Comparison of ENCODE assay signal across 19 cellular contexts in the genomic region with DNA sequence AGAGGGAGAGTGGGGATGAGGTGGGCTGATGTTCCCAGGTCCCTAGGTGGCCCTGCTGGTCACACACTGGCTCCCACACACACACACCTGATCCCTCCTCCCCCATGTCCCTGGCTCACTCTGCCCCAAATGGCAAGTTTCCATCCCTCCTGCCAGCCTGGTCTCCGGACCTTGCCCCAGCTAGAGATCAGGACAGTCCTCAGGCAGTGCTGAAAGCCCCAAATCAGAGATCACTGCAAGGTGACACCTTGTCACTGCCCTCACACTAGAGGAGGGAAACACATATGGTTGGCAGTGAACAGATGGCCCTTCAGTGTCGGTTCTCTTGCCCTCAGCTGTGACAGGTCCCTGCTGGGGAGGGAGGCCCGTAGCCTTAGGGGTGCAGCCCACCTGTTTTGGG. TPM values are rescaled to one million over a fixed set of nuclear protein-coding genes. Genes with fewer than 3 reads are reported as not detected.
DNase-seq lines count a peak whose midpoint lies in the region; ATAC-seq, FAIRE-seq and TF ChIP-seq lines count a peak whose summit lies in the region.
"Had no signal": no experiment of that assay in that cellular context is flagged by ENCODE, and none has a peak within 500 bp of the region (broad histone marks: within the 10 kb centered on the region; RNA-seq: fewer than 3 reads in every experiment).

No MANE protein-coding gene starts in this region.

- H3K9me1 ChIP-seq in K562 (ENCODE audit: control insufficient read depth, insufficient read depth, low read length) = no peaks in the 10 kb centered on the region

- CTCF ChIA-PET in K562 (lab: Yijun Ruan, JAX; ENCODE audit: low intra/inter-chr PET ratio) = no interaction called here

- TF ChIP-seq CTCF in K562 (IDR thresholded peaks at IDR 0.05 in 2 of 3, conservative IDR thresholded peaks at IDR 0.05 in 1 of 3; ENCODE audit: insufficient read depth in 2 of 3, low read depth in 1 of 3, low read length in 3 of 3) (no peak), osteoblast (IDR thresholded peaks at IDR 0.05; ENCODE audit: extremely low read depth, low read depth, low read length) (no peak)

- H3K4me3 ChIP-seq in K562 (no peak overlapping the region), osteoblast (ENCODE audit: insufficient read depth, low read length) (no peak overlapping the region)
- H3K4me3 ChIP-seq: SK-N-MC had no signal

- FAIRE-seq in K562 (lab: Jason Lieb, UNC) = no peak
- FAIRE-seq: D721Med, G401.6, RCC 7860 had no signal

- ATAC-seq in K562 = peak; percentile 47
- no peak for ATAC-seq in HG03354 (IDR thresholded peaks at IDR 0.05; ENCODE audit: poor library complexity, severe bottlenecking, unreplicated experiment)

- BruUV-seq in K562 (replicated peaks; lab: Mats Ljungman, UMichigan) = no TSS peak

- H3K79me2 ChIP-seq in K562 (ENCODE audit: control insufficient read depth, insufficient read depth, low read length) (no peaks in the 10 kb centered on the region), osteoblast (ENCODE audit: insufficient read depth, low read length) (no peaks in the 10 kb centered on the region)

- H3K9me3 ChIP-seq in K562 (replicated peaks; ENCODE audit: control insufficient read depth, insufficient read depth, low read depth, low read length) (no peaks in the 10 kb centered on the region), osteoblast (ENCODE audit: low read depth, low read length) (no peaks in the 10 kb centered on the region)

- H3K9ac ChIP-seq in K562 (ENCODE audit: insufficient read depth in 1 of 2, low read depth in 2 of 2, low read length in 2 of 2) = peak overlapping the region in 1 of 2 experiments; percentile 70; a peak in 2 of 4 replicates

- TF ChIP-seq POLR2A in K562 (conservative IDR thresholded peaks at IDR 0.05) = no peak

- no peak for TF ChIP-seq EP300 in K562 (IDR thresholded peaks at IDR 0.05; ENCODE audit: low read length)

- in situ Hi-C loops in K562 (cut with MboI) = no loop called here

- H3K27me3 ChIP-seq in K562 (ENCODE audit: control insufficient read depth in 2 of 2, insufficient read depth in 2 of 2, low read length in 2 of 2) = no peaks in the 10 kb centered on the region
- H3K27me3 ChIP-seq in osteoblast (ENCODE audit: insufficient read depth, low read length) = no peaks in the 10 kb centered on the region

- H3K27ac ChIP-seq in K562 (ENCODE audit: extremely low read depth, low read depth, low read length) (no peak overlapping the region), osteoblast (ENCODE audit: low read depth, low read length) (no peak overlapping the region)
- H3K27ac ChIP-seq: SK-N-MC had no signal

- peak; percentile 10 for DNase-seq in DMS 273 treated with DMSO at 0.1 percent for 48 hours (lab: John Stamatoyannopoulos, UW)
- DNase-seq in NCI-H2171 treated with DMSO at 0.1 percent for 48 hours (lab: John Stamatoyannopoulos, UW) = peak; percentile 61
- DNase-seq in K562 (ENCODE audit: extremely low read depth in 1 of 4, low spot score in 3 of 4) = peak in 1 of 4 experiments; percentile 17
- DNase-seq in myocyte (ENCODE audit: low read depth) = peak; percentile 39
- no peak for DNase-seq in osteoblast (ENCODE audit: insufficient read length, low spot score, missing footprints)
- DNase-seq in amniotic stem cell (lab: John Stamatoyannopoulos, UW) = no peak
- DNase-seq: ACHN, C1 segment of cervical spinal cord, KG1, NCI-H1694 treated with DMSO at 0.1 percent for 48 hours, NCI-H2227 treated with DMSO at 0.1 percent for 48 hours, NCI-H510A treated with DMSO at 0.1 percent for 48 hours, SHP77 had no signal

- H2AFZ ChIP-seq in K562 (ENCODE audit: low read depth, low read length) (no peak overlapping the region), osteoblast (ENCODE audit: low read length) (no peak overlapping the region)

- intact Hi-C loops in K562 (cut with micrococcal nuclease) = no loop called here

- POLR2A ChIA-PET in K562 (lab: Yijun Ruan, JAX) = interaction anchor here (0.6 to 1.2 kb wide), 4 partner anchors 9 to 68 kb away, joined by 3 to 6 read pairs (median 3); no protein-coding TSS in a partner anchor

- H3K4me2 ChIP-seq in K562 (ENCODE audit: insufficient read depth, low read length) (no peak overlapping the region), osteoblast (ENCODE audit: insufficient read depth, low read length) (no peak overlapping the region)

- peaks cover 7 to 15% of the 10 kb centered on the region in 2 experiments; a peak in 4 of 5 replicates for H3K4me1 ChIP-seq in K562 (replicated peaks in 1 of 2; ENCODE audit: control insufficient read depth in 2 of 2, insufficient read depth in 2 of 2, low read length in 2 of 2)
- H3K4me1 ChIP-seq in osteoblast (ENCODE audit: insufficient read depth, low read length) = peaks cover 5% of the 10 kb centered on the region

- TF ChIP-seq RAD21 in K562 (CRISPR knock-in tag; conservative IDR thresholded peaks at IDR 0.05 in 1 of 2, IDR thresholded peaks at IDR 0.05 in 1 of 2) = no peak

- H3K36me3 ChIP-seq in K562 (ENCODE audit: control insufficient read depth, insufficient read depth, low read length) (no peaks in the 10 kb centered on the region), osteoblast (ENCODE audit: insufficient read depth, low read length) (no peaks in the 10 kb centered on the region)

- WGBS in K562 (ENCODE audit: insufficient coverage, low coverage, missing lambda C conversion rate) = 27% methylated on average over 3 of the region's 3 CpGs

- H4K20me1 ChIP-seq in K562 (replicated peaks; ENCODE audit: control insufficient read depth, insufficient read depth, low read length) (no peaks in the 10 kb centered on the region), osteoblast (ENCODE audit: insufficient read depth, low read length) (no peaks in the 10 kb centered on the region)

TF ChIP-seq in K562, 482 proteins besides CTCF, POLR2A, EP300 and RAD21 (continues in another document):
- TF ChIP-seq, protein P1, sequence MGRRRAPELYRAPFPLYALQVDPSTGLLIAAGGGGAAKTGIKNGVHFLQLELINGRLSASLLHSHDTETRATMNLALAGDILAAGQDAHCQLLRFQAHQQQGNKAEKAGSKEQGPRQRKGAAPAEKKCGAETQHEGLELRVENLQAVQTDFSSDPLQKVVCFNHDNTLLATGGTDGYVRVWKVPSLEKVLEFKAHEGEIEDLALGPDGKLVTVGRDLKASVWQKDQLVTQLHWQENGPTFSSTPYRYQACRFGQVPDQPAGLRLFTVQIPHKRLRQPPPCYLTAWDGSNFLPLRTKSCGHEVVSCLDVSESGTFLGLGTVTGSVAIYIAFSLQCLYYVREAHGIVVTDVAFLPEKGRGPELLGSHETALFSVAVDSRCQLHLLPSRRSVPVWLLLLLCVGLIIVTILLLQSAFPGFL (CRISPR knock-in tag; IDR thresholded peaks at IDR 0.05) = 0 out of 2 replicates have a peak, but pooled peaks have one; percentile 40
- TF ChIP-seq SIX5 (IDR thresholded peaks at IDR 0.05; ENCODE audit: borderline replicate concordance in 1 of 2, insufficient read depth in 1 of 2, low read depth in 1 of 2, low read length in 2 of 2) (no peak), TEAD4 (IDR thresholded peaks at IDR 0.05; ENCODE audit: low read length) (no peak), TEAD4 (CRISPR knock-in tag; IDR thresholded peaks at IDR 0.05; ENCODE audit: borderline replicate concordance) (0 out of 2 replicates have a peak, but pooled peaks have one; percentile 18), ZNF12 (CRISPR knock-in tag; IDR thresholded peaks at IDR 0.05) (no peak), MTF1 (CRISPR knock-in tag; IDR thresholded peaks at IDR 0.05; ENCODE audit: borderline replicate concordance) (no peak), XRCC5 (IDR thresholded peaks at IDR 0.05; ENCODE audit: low read depth, low read length) (no peak), TFAP4 (CRISPR knock-in tag; IDR thresholded peaks at IDR 0.05; ENCODE audit: borderline replicate concordance) (peak; percentile 33; the same call in 1 of the 2 replicates)
- TF ChIP-seq, protein P2, sequence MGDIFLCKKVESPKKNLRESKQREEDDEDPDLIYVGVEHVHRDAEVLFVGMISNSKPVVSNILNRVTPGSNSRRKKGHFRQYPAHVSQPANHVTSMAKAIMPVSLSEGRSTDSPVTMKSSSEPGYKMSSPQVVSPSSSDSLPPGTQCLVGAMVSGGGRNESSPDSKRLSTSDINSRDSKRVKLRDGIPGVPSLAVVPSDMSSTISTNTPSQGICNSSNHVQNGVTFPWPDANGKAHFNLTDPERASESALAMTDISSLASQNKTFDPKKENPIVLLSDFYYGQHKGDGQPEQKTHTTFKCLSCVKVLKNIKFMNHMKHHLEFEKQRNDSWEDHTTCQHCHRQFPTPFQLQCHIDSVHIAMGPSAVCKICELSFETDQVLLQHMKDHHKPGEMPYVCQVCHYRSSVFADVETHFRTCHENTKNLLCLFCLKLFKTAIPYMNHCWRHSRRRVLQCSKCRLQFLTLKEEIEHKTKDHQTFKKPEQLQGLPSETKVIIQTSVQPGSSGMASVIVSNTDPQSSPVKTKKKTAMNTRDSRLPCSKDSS (IDR thresholded peaks at IDR 0.05; ENCODE audit: low read depth, partially characterized antibody) = no peak

RNA-seq across cellular contexts. Expression of gene TMPRSS5, which starts 7.6 kb away (rescaled TPM):
- 0.62 and 1.2 TPM in 2 replicates for total RNA-seq in K562 (2011; cell fraction: chromatin; rRNA removed; ENCODE audit: low replicate concordance)
- 0.83 and 1.2 TPM in 2 replicates for total RNA-seq in K562 (2011; cell fraction: nucleolus; rRNA removed)
- 0.61 and 0.81 TPM in 2 replicates for total RNA-seq in K562 (2011; cell fraction: nucleoplasm; rRNA removed)
- 0.57 TPM in 1 of 2 replicates, not detected in the other for total RNA-seq in K562 (2014; rRNA removed)
- total RNA-seq in K562 (2014; rRNA removed; fragmentation: Illumina TruSeq; extraction: Trizol) = 0.18 TPM in 1 of 2 replicates, not detected in the other
- 0.15 and 0.18 TPM in 2 replicates for total RNA-seq in K562 (2015; rRNA removed; fragmentation: Illumina TruSeq; extraction: Trizol)
- 0.34 and 0.49 TPM in 2 replicates for total RNA-seq in K562 (2021)
- 0.17 and 0.24 TPM in 2 replicates for polyA plus RNA-seq in K562 (2011; rRNA removed)
- 0.22 and 0.24 TPM in 2 replicates for polyA plus RNA-seq in K562 (2011; cell fraction: cytosol; rRNA removed)
- 1.8 and 2.2 TPM in 2 replicates for polyA plus RNA-seq in K562 (2011; cell fraction: nucleus; rRNA removed)
- polyA plus RNA-seq in K562 (2012) = 0.22 and 0.26 TPM in 2 replicates
- 0.07 and 0.08 TPM in 2 replicates for polyA plus RNA-seq in K562 (2014; fragmentation: Illumina TruSeq; extraction: Trizol)
- polyA plus RNA-seq in K562 (2014; fragmentation: Nextera tagmentation; extraction: Ambion mirVana) = under 1 TPM; 0.08 to 0.10 TPM
- polyA plus RNA-seq in K562 (2014; rRNA removed) = 0.27 and 0.61 TPM in 2 replicates
- polyA minus RNA-seq in K562 (2011; rRNA and poly(A)+ RNA removed) = 0.30 TPM in 1 of 2 replicates, not detected in the other
- polyA minus RNA-seq in K562 (2011; cell fraction: cytosol; rRNA and poly(A)+ RNA removed) = not detected in 2 replicates
- 0.54 and 0.56 TPM in 2 replicates for polyA minus RNA-seq in K562 (2011; cell fraction: nucleus; rRNA and poly(A)+ RNA removed)
- total RNA-seq in myocyte = 0.48 and 0.99 TPM in 2 replicates
- 2.4 TPM for polyA plus RNA-seq in myocyte (2012)
- 0.29 and 0.36 TPM in 2 replicates for total RNA-seq in osteoblast
- total RNA-seq: H4 had no signal

Comparison
In these comparisons a context has a peak if more than half of its experiments do, and no peak if none do; other contexts are left out.
1. DNase-seq: peak in DMS 273 treated with DMSO at 0.1 percent for 48 hours (single experiment), NCI-H2171 treated with DMSO at 0.1 percent for 48 hours (single experiment) and myocyte (single experiment); none in osteoblast (single experiment) and amniotic stem cell (single experiment).